ENCODE assay signal across 9 cellular contexts in genomic region chr4:17636696-17637351, GRCh38. TPM values are rescaled to one million over a fixed set of nuclear protein-coding genes. Genes with fewer than 3 reads are reported as not detected.
DNase-seq lines count a peak whose midpoint lies in the region; ATAC-seq, FAIRE-seq and TF ChIP-seq lines count a peak whose summit lies in the region.
"Had no signal": no experiment of that assay in that cellular context is flagged by ENCODE, and none has a peak within 500 bp of the region (broad histone marks: within the 10 kb centered on the region; RNA-seq: fewer than 3 reads in every experiment).

No MANE protein-coding gene starts in this region.

- FAIRE-seq in GM12878 (lab: Jason Lieb, UNC) = peak; percentile 84

- H3K27me3 ChIP-seq in GM12878 (replicated peaks in 1 of 2; ENCODE audit: control insufficient read depth in 2 of 2, insufficient read depth in 2 of 2, low read length in 1 of 2) (no peaks in the 10 kb centered on the region), spleen (replicated peaks in 1 of 7) (no peaks in the 10 kb centered on the region)
- H3K27me3 ChIP-seq: BLaER1 had no signal

- peak; percentile 50 for TF ChIP-seq POLR2A in GM12878 (IDR thresholded peaks at IDR 0.05; ENCODE audit: low read depth, low read length)
- no peak for TF ChIP-seq POLR2A in spleen (IDR thresholded peaks at IDR 0.05)

- no TSS peak for BruUV-seq in GM12878 (replicated peaks; lab: Mats Ljungman, UMichigan)

- H3K36me3 ChIP-seq in GM12878 (ENCODE audit: control insufficient read depth in 2 of 2, insufficient read depth in 2 of 2, low read length in 1 of 2) (peaks cover 0 to 4% of the 10 kb centered on the region in 2 experiments; a peak in 3 of 4 replicates), spleen (peaks cover 0 to 69% (median 36%) of the 10 kb centered on the region in 6 donors)

- RAD21 ChIA-PET in GM12878 (lab: Charles Lee; ENCODE audit: unreplicated experiment) = interaction anchor here (1.0 to 3.7 kb wide), 2 partner anchors 88 kb away, joined by 5 to 17 read pairs; no protein-coding TSS in a partner anchor

- no peak overlapping the region for H3K4me2 ChIP-seq in GM12878 (ENCODE audit: control insufficient read depth, insufficient read depth)
- H3K4me2 ChIP-seq: BLaER1 had no signal

- H3K27ac ChIP-seq in GM12878 (ENCODE audit: control insufficient read depth, insufficient read depth) (no peak overlapping the region), spleen (no peak overlapping the region)
- H3K27ac ChIP-seq: BLaER1 had no signal

- ATAC-seq in HG02678 (IDR thresholded peaks at IDR 0.05; ENCODE audit: unreplicated experiment) = peak; percentile 86
- ATAC-seq in GM12878 = peak; percentile 99

- WGBS in GM12878 (ENCODE audit: insufficient coverage, insufficient replicate concordance, low lambda C conversion rate, missing lambda C conversion rate) = 46% methylated on average over 30 of the region's 30 CpGs
- 58 to 67% (median 62%) methylated on average over 27 to 30 of the region's 30 CpGs for WGBS in spleen, 5 donors

- CTCF ChIA-PET in GM12878 (lab: Yijun Ruan, JAX) = interaction anchor here (0.9 to 4.9 kb wide), 8 partner anchors 10 to 172 kb away, joined by 3 to 70 read pairs (median 4); no protein-coding TSS in a partner anchor

- DNase-seq in NCI-H1417 (lab: John Stamatoyannopoulos, UW) = peak; percentile 24 to 76 (median 61)
- no peak for DNase-seq in NCI-H1417 treated with DMSO at 0.1 percent for 48 hours (lab: John Stamatoyannopoulos, UW)
- peak; percentile 9 for DNase-seq in NCI-H128 (lab: John Stamatoyannopoulos, UW; ENCODE audit: unreplicated experiment)
- DNase-seq in UCSD-AML1 (lab: John Stamatoyannopoulos, UW; ENCODE audit: unreplicated experiment) = peak; percentile 65
- DNase-seq in GM12878 (ENCODE audit: low read depth, low spot score) = no peak
- peak; percentile 44 for DNase-seq in iPS DF 4.7 (ENCODE audit: extremely low read depth, low spot score)
- DNase-seq in spleen = peak; percentile 89

- no peaks in the 10 kb centered on the region for H3K4me1 ChIP-seq in GM12878 (ENCODE audit: control insufficient read depth, insufficient read depth, low read length)
- H3K4me1 ChIP-seq in spleen = peaks cover 0 to 7% (median 3%) of the 10 kb centered on the region in 6 donors

- no peak overlapping the region for H3K4me3 ChIP-seq in GM12878
- no peak overlapping the region for H3K4me3 ChIP-seq in spleen
- H3K4me3 ChIP-seq: BLaER1 had no signal

- SMC1A ChIA-PET in GM12878 (lab: Charles Lee; ENCODE audit: uncharacterized antibody, unreplicated experiment) = interaction anchor here (0.6 to 3.8 kb wide), 5 partner anchors 41 to 168 kb away, joined by 3 to 32 read pairs (median 7); no protein-coding TSS in a partner anchor

- intact Hi-C loops in GM12878 (cut with micrococcal nuclease; ENCODE audit: unreplicated experiment) = loop anchor here (1.0 to 5.0 kb wide), 3 partner anchors 88 to 955 kb away; no protein-coding TSS in a partner anchor
- intact Hi-C loops in spleen (cut with DNase I; ENCODE audit: low total_unique reads) = loop anchor here (2.0 kb wide), 1 partner anchor 88 kb away; no protein-coding TSS in a partner anchor

- H2AFZ ChIP-seq in GM12878 (ENCODE audit: control insufficient read depth, low read depth, low read length) = no peak overlapping the region

- no peaks in the 10 kb centered on the region for H4K20me1 ChIP-seq in GM12878 (ENCODE audit: control insufficient read depth, insufficient read depth)

- POLR2A ChIA-PET in GM12878 (lab: Charles Lee) = interaction anchor here (0.6 kb wide), 1 partner anchor 44 kb away, joined by 4 read pairs; no protein-coding TSS in a partner anchor

- TF ChIP-seq CTCF in GM12878 (IDR thresholded peaks at IDR 0.05 in 2 of 3, conservative IDR thresholded peaks at IDR 0.05 in 1 of 3; ENCODE audit: control insufficient read depth in 2 of 3, extremely low read depth in 1 of 3, insufficient read depth in 1 of 3, low read depth in 3 of 3, low read length in 3 of 3) (peak; percentile 81 to 87 (median 81)), spleen (IDR thresholded peaks at IDR 0.05 in 8 of 11, conservative IDR thresholded peaks at IDR 0.05 in 3 of 11) (peak; percentile 60 to 95 (median 89))

- no peaks in the 10 kb centered on the region for H3K79me2 ChIP-seq in GM12878 (ENCODE audit: control insufficient read depth, insufficient read depth, low read length)

- H3K9me3 ChIP-seq in GM12878 (replicated peaks; ENCODE audit: control insufficient read depth, insufficient read depth, low read length) (no peaks in the 10 kb centered on the region), spleen (no peaks in the 10 kb centered on the region)
- H3K9me3 ChIP-seq: BLaER1 had no signal

- no peak overlapping the region for H3K9ac ChIP-seq in GM12878 (ENCODE audit: control insufficient read depth, insufficient read depth, low read length)
- H3K9ac ChIP-seq: BLaER1 had no signal

- TF ChIP-seq EP300 in GM12878 (IDR thresholded peaks at IDR 0.05; ENCODE audit: borderline replicate concordance in 1 of 2, control insufficient read depth in 1 of 2, low read depth in 2 of 2, low read length in 2 of 2) = no peak

- peak; percentile 80 for TF ChIP-seq RAD21 in GM12878 (IDR thresholded peaks at IDR 0.05; ENCODE audit: insufficient read depth, low read depth, low read length)

- in situ Hi-C loops in GM12878 (cut with MboI) = loop anchor here (5.0 to 10.0 kb wide), 2 partner anchors 90 to 958 kb away; no protein-coding TSS in a partner anchor

TF ChIP-seq in GM12878, 131 proteins besides CTCF, POLR2A, EP300 and RAD21 (continues in another document):
- TF ChIP-seq YY1 (IDR thresholded peaks at IDR 0.05; ENCODE audit: low read depth, low read length) (peak; percentile 78), ZNF384 (IDR thresholded peaks at IDR 0.05; ENCODE audit: borderline replicate concordance, low read depth, low read length) (peak; percentile 71; the same call in 1 of the 2 replicates), PAX5 (IDR thresholded peaks at IDR 0.05; ENCODE audit: borderline replicate concordance, low read depth, low read length) (no peak), POU2F2 (IDR thresholded peaks at IDR 0.05; ENCODE audit: borderline replicate concordance, low read depth, low read length) (no peak), E4F1 (IDR thresholded peaks at IDR 0.05; ENCODE audit: borderline replicate concordance, partially characterized antibody) (no peak), MEF2A (IDR thresholded peaks at IDR 0.05; ENCODE audit: insufficient read depth, low read depth, low read length) (no peak)

RNA-seq across cellular contexts. Expression of gene MED28, which starts 22.4 kb away (rescaled TPM):
- 59.3 and 62.7 TPM in 2 replicates for total RNA-seq in GM12878 (2013; cell fraction: nucleolus; rRNA removed)
- total RNA-seq in GM12878 (2014; rRNA removed) (19.3 and 19.9 TPM in 2 replicates), GM12878 (2014; rRNA removed; fragmentation: Illumina TruSeq; extraction: Trizol) (46.2 and 56.0 TPM in 2 replicates), GM12878 (2021) (71.4 and 72.7 TPM in 2 replicates), spleen (10 to 100 TPM; 20.4 to 62.5 (median 50.6) TPM)
- 10.9 TPM for polyA plus RNA-seq in GM12878 (2011; ENCODE audit: low read depth)
- polyA plus RNA-seq in GM12878 (2011; rRNA removed) (48.0 and 54.6 TPM in 2 replicates), GM12878 (2014; fragmentation: Illumina TruSeq; extraction: Trizol) (18.6 and 22.6 TPM in 2 replicates), GM12878 (2014; fragmentation: Nextera tagmentation; extraction: Ambion mirVana) (10 to 100 TPM; 44.4 to 77.4 TPM), GM12878 (2014; rRNA removed) (32.6 and 51.7 TPM in 2 replicates), GM12878 (2016; fragmentation: Nextera tagmentation; extraction: Ambion mirVana) (10 to 100 TPM; 64.5 to 71.0 TPM), spleen (10 to 100 TPM in 2 of 3 donors, 1 to 10 TPM in 1; 8.9 to 17.5 (median 15.5) TPM)
- 17.8 and 21.4 TPM in 2 replicates for polyA plus RNA-seq in GM12878 (2011; cell fraction: cytosol; rRNA removed)
- 20.1 and 22.0 TPM in 2 replicates for polyA plus RNA-seq in GM12878 (2011; cell fraction: nucleus; rRNA removed)
- 48.2 and 54.3 TPM in 2 replicates for polyA plus RNA-seq in GM12878 (2012)
- polyA minus RNA-seq in GM12878 (2011; rRNA and poly(A)+ RNA removed) = 17.3 and 21.6 TPM in 2 replicates
- polyA minus RNA-seq in GM12878 (2011; cell fraction: cytosol; rRNA and poly(A)+ RNA removed) = 19.1 and 33.7 TPM in 2 replicates
- polyA minus RNA-seq in GM12878 (2011; cell fraction: nucleus; rRNA and poly(A)+ RNA removed) = 19.0 and 25.4 TPM in 2 replicates

RNA-seq across cellular contexts. Expression of gene LAP3, which starts 59.8 kb away (rescaled TPM):
- total RNA-seq in GM12878 (2013; cell fraction: nucleolus; rRNA removed) = 88.9 and 91.1 TPM in 2 replicates
- 168 and 206 TPM in 2 replicates for total RNA-seq in GM12878 (2014; rRNA removed)
- total RNA-seq in GM12878 (2014; rRNA removed; fragmentation: Illumina TruSeq; extraction: Trizol) = 217 and 228 TPM in 2 replicates
- 134 and 135 TPM in 2 replicates for total RNA-seq in GM12878 (2021)
- 145 TPM for polyA plus RNA-seq in GM12878 (2011; ENCODE audit: low read depth)
- 202 and 218 TPM in 2 replicates for polyA plus RNA-seq in GM12878 (2011; rRNA removed)
- 140 and 153 TPM in 2 replicates for polyA plus RNA-seq in GM12878 (2011; cell fraction: cytosol; rRNA removed)
- 109 and 118 TPM in 2 replicates for polyA plus RNA-seq in GM12878 (2011; cell fraction: nucleus; rRNA removed)
- 148 and 170 TPM in 2 replicates for polyA plus RNA-seq in GM12878 (2012)
- 210 and 227 TPM in 2 replicates for polyA plus RNA-seq in GM12878 (2014; fragmentation: Illumina TruSeq; extraction: Trizol)
- polyA plus RNA-seq in GM12878 (2014; fragmentation: Nextera tagmentation; extraction: Ambion mirVana) = 100 to 1,000 TPM; 153 to 206 TPM
- polyA plus RNA-seq in GM12878 (2014; rRNA removed) = 131 and 154 TPM in 2 replicates
- 100 to 1,000 TPM; 245 to 249 TPM for polyA plus RNA-seq in GM12878 (2016; fragmentation: Nextera tagmentation; extraction: Ambion mirVana)
- 141 and 160 TPM in 2 replicates for polyA minus RNA-seq in GM12878 (2011; rRNA and poly(A)+ RNA removed)
- polyA minus RNA-seq in GM12878 (2011; cell fraction: cytosol; rRNA and poly(A)+ RNA removed) = 60.9 and 81.1 TPM in 2 replicates
- 52.6 and 83.4 TPM in 2 replicates for polyA minus RNA-seq in GM12878 (2011; cell fraction: nucleus; rRNA and poly(A)+ RNA removed)
- total RNA-seq in spleen = 100 to 1,000 TPM in 5 of 7 donors, 10 to 100 TPM in 2; 71.0 to 135 (median 121) TPM
- polyA plus RNA-seq in spleen = 10 to 100 TPM; 47.0 to 85.5 (median 52.5) TPM

Comparison
In these comparisons a context has a peak if more than half of its experiments do, and no peak if none do; other contexts are left out.
1. DNase-seq: peak in NCI-H1417 (3 of 3), NCI-H128 (single experiment), UCSD-AML1 (single experiment), iPS DF 4.7 (single experiment) and spleen (single experiment); none in NCI-H1417 treated with DMSO at 0.1 percent for 48 hours (single experiment) and GM12878 (single experiment).